7 cellular contexts compared by ENCODE assay signal in genomic region chr1:26306290-26307221, GRCh38. TPM values are rescaled to one million over a fixed set of nuclear protein-coding genes. Genes with fewer than 3 reads are reported as not detected.
DNase-seq lines count a peak whose midpoint lies in the region; ATAC-seq, FAIRE-seq and TF ChIP-seq lines count a peak whose summit lies in the region.

UBXN11 (minus strand) TSS chr1:26306636; CDS start chr1:26302883, 3,753 bp downstream.

- no peak for FAIRE-seq in astrocyte (lab: Jason Lieb, UNC)

- H3K36me3 Mint-ChIP-seq in astrocyte (ENCODE audit: low read depth, unreplicated experiment), result no peaks in the 10 kb centered on the region

- H3K9me3 Mint-ChIP-seq in astrocyte (ENCODE audit: unreplicated experiment), result no peaks in the 10 kb centered on the region

- H3K4me1 Mint-ChIP-seq in astrocyte (ENCODE audit: low read depth, unreplicated experiment), result peaks cover 15% of the 10 kb centered on the region

- H3K27ac ChIP-seq in astrocyte (ENCODE audit: low read depth, low read length), result peak within 1 kb of the TSS; percentile 73

- H3K4me2 ChIP-seq in astrocyte (ENCODE audit: low read length), result peak within 1 kb of the TSS; percentile 95

- H2AFZ ChIP-seq in astrocyte (ENCODE audit: low read depth, low read length), result peak within 1 kb of the TSS; percentile 98

- H3K27me3 Mint-ChIP-seq in astrocyte (ENCODE audit: low read depth, unreplicated experiment), result peaks cover under 1% of the 10 kb centered on the region

- peaks cover 7% of the 10 kb centered on the region for H3K79me2 ChIP-seq in astrocyte (ENCODE audit: insufficient read depth, low read length)

- H3K27ac Mint-ChIP-seq in astrocyte (ENCODE audit: unreplicated experiment), result peak within 1 kb of the TSS; percentile 95

- H3K36me3 ChIP-seq in astrocyte (ENCODE audit: insufficient read depth, low read length), result no peaks in the 10 kb centered on the region

- H3K4me1 ChIP-seq in astrocyte (ENCODE audit: insufficient read depth, low read length), result peaks cover 19% of the 10 kb centered on the region

- H3K4me3 ChIP-seq in astrocyte (ENCODE audit: insufficient read depth, low read depth, low read length), result peak within 1 kb of the TSS; percentile 92

- H3K27me3 ChIP-seq in astrocyte (ENCODE audit: insufficient read depth, low read length), result no peaks in the 10 kb centered on the region

- TF ChIP-seq CTCF in astrocyte (IDR thresholded peaks at IDR 0.05; ENCODE audit: insufficient read depth, low read depth, low read length), result no peak

- H3K9ac ChIP-seq in astrocyte (ENCODE audit: low read length), result peak within 1 kb of the TSS; percentile 90

- no peaks in the 10 kb centered on the region for H3K9me3 ChIP-seq in astrocyte (ENCODE audit: insufficient read depth, low read depth, low read length)

- H4K20me1 ChIP-seq in astrocyte (ENCODE audit: insufficient read depth, low read length), result no peaks in the 10 kb centered on the region

- DNase-seq in NCI-H2029 treated with DMSO at 0.1 percent for 48 hours (lab: John Stamatoyannopoulos, UW) (peak; percentile 71), T-helper 22 cell (ENCODE audit: low read depth) (peak; percentile 91), astrocyte (ENCODE audit: low read depth) (peak; percentile 93), hippocampal formation (lab: John Stamatoyannopoulos, UW) (peak; percentile 79 to 81), retina (peak; percentile 88)

- peak; percentile 99 for ATAC-seq in GM18511 (IDR thresholded peaks at IDR 0.05; ENCODE audit: unreplicated experiment)
- peak; percentile 96 for ATAC-seq in HG03025 (IDR thresholded peaks at IDR 0.05; ENCODE audit: low FRiP score, unreplicated experiment)

- H3K4me3 Mint-ChIP-seq in astrocyte (ENCODE audit: unreplicated experiment), result peak within 1 kb of the TSS; percentile 98

RNA-seq across cellular contexts. Expression of gene UBXN11, which starts in this region (rescaled TPM):
- 12.8 and 13.7 TPM in 2 replicates for total RNA-seq in astrocyte

Comparison
In these comparisons a context has a peak if more than half of its experiments do, and no peak if none do; other contexts are left out.
1. Peak in every context shown above with its lines: DNase-seq, ATAC-seq, H3K4me3 ChIP-seq and H3K27ac ChIP-seq.